25 cellular contexts compared by ENCODE assay signal in genomic region chr5:151344088-151344487, GRCh38. TPM values are rescaled to one million over a fixed set of nuclear protein-coding genes. Genes with fewer than 3 reads are reported as not detected.
DNase-seq lines count a peak whose midpoint lies in the region; ATAC-seq, FAIRE-seq and TF ChIP-seq lines count a peak whose summit lies in the region.
"Had no signal": no experiment of that assay in that cellular context is flagged by ENCODE, and none has a peak within 500 bp of the region (broad histone marks: within the 10 kb centered on the region; RNA-seq: fewer than 3 reads in every experiment).

No MANE protein-coding gene starts in this region.

- H4K8ac ChIP-seq in neuronal stem cell (ENCODE audit: low read depth, low read length), result no peak overlapping the region

- H3K4me1 ChIP-seq in neuronal stem cell (ENCODE audit: control insufficient read depth in 2 of 2, insufficient read depth in 1 of 2, low read depth in 1 of 2, low read length in 2 of 2) (peaks cover 0 to 15% of the 10 kb centered on the region in 2 donors), psoas muscle (peaks cover 24% of the 10 kb centered on the region), SJCRH30 (no peaks in the 10 kb centered on the region)
- H3K4me1 ChIP-seq: A549, HAP-1 had no signal

- no peak overlapping the region for H2BK5ac ChIP-seq in neuronal stem cell (ENCODE audit: low read length)

- intact Hi-C loops in psoas muscle (cut with DNase I), result loop anchor here in 1 of 2 donors (10.0 kb wide), 1 partner anchor 91 kb away; no protein-coding TSS in a partner anchor

- H4K91ac ChIP-seq in neuronal stem cell (ENCODE audit: low read depth, low read length, poor library complexity), result no peak overlapping the region

- H2BK12ac ChIP-seq in neuronal stem cell (ENCODE audit: low read length), result peak overlapping the region; percentile 25

- TF ChIP-seq POLR2A in NB4 (IDR thresholded peaks at IDR 0.05; ENCODE audit: extremely low read depth, insufficient read length), result no peak

- H3K9me3 ChIP-seq in neuronal stem cell (replicated peaks in 1 of 2; ENCODE audit: control insufficient read depth in 2 of 2, insufficient read depth in 1 of 2, low read depth in 1 of 2, low read length in 2 of 2) (no peaks in the 10 kb centered on the region), psoas muscle (no peaks in the 10 kb centered on the region), SJCRH30 (replicated peaks) (no peaks in the 10 kb centered on the region)
- H3K9me3 ChIP-seq: A549, HAP-1 had no signal

- H3K23ac ChIP-seq in neuronal stem cell (ENCODE audit: low read depth, low read length, poor library complexity), result no peak overlapping the region

- H3K4ac ChIP-seq in neuronal stem cell (ENCODE audit: low read length), result no peak overlapping the region

- no peaks in the 10 kb centered on the region for H3K36me3 ChIP-seq in bronchial epithelial cell (ENCODE audit: control insufficient read depth, insufficient read depth, low read length)
- H3K36me3 ChIP-seq in neuronal stem cell (replicated peaks in 1 of 2; ENCODE audit: control insufficient read depth in 2 of 2, insufficient read depth in 2 of 2, low read length in 2 of 2), result no peaks in the 10 kb centered on the region
- peaks cover 0 to 45% of the 10 kb centered on the region in 2 donors for H3K36me3 ChIP-seq in psoas muscle (ENCODE audit: insufficient read depth in 1 of 2, low read depth in 1 of 2)
- H3K36me3 ChIP-seq in SJCRH30, result no peaks in the 10 kb centered on the region
- H3K36me3 ChIP-seq: HAP-1 had no signal

- peak overlapping the region; percentile 46 for H2BK15ac ChIP-seq in neuronal stem cell (ENCODE audit: low read length)

- peaks cover 16% of the 10 kb centered on the region for H3K27me3 ChIP-seq in bronchial epithelial cell (ENCODE audit: control insufficient read depth, insufficient read depth, low read length)
- H3K27me3 ChIP-seq in neuronal stem cell (ENCODE audit: control insufficient read depth in 3 of 3, insufficient read depth in 3 of 3, low read depth in 1 of 3, low read length in 3 of 3), result peaks cover 0 to 47% (median 0%) of the 10 kb centered on the region in 3 experiments
- no peaks in the 10 kb centered on the region for H3K27me3 ChIP-seq in psoas muscle (ENCODE audit: insufficient read depth in 3 of 3, low read length in 2 of 3)
- peaks cover 6% of the 10 kb centered on the region for H3K27me3 ChIP-seq in SJCRH30

- peak; percentile 6 for DNase-seq in NB4 (ENCODE audit: low read depth)
- DNase-seq in bronchial epithelial cell (ENCODE audit: low read depth), result no peak
- DNase-seq in neuronal stem cell (ENCODE audit: low spot score), result no peak
- DNase-seq in psoas muscle, result no peak
- DNase-seq in SJCRH30, result no peak
- DNase-seq in activated CD4-positive, CD25-positive, alpha-beta regulatory T cell (lab: John Stamatoyannopoulos, UW), result no peak
- DNase-seq in NCI-H187 treated with DMSO at 0.1 percent for 48 hours (lab: John Stamatoyannopoulos, UW), result no peak
- DNase-seq in effector CD4-positive, alpha-beta T cell, result no peak
- DNase-seq: 8988T; ACHN; C1 segment of cervical spinal cord; Calu3; CD4-positive, alpha-beta memory T cell; COR-L47; DMS53; DMS79 treated with DMSO at 0.1 percent for 48 hours; GOT3; HFFc6 had no signal

- no peak overlapping the region for H3K4me3 ChIP-seq in NB4 (ENCODE audit: low read depth, low read length)
- H3K4me3 ChIP-seq in bronchial epithelial cell (ENCODE audit: low read depth, low read length), result no peak overlapping the region
- H3K4me3 ChIP-seq in neuronal stem cell (ENCODE audit: low read length in 2 of 2), result no peak overlapping the region
- H3K4me3 ChIP-seq in psoas muscle, result peak overlapping the region; percentile 69
- H3K4me3 ChIP-seq in SJCRH30, result no peak overlapping the region
- H3K4me3 ChIP-seq: A549, HAP-1 had no signal

- H2BK120ac ChIP-seq in neuronal stem cell (ENCODE audit: low read depth, low read length), result no peak overlapping the region

- ATAC-seq in psoas muscle, result no peak
- ATAC-seq: A549 had no signal

- H3K27ac ChIP-seq in neuronal stem cell (replicated peaks; ENCODE audit: low read length) (no peak overlapping the region), psoas muscle (peak overlapping the region; percentile 91), SJCRH30 (no peak overlapping the region)
- H3K27ac ChIP-seq: A549 had no signal

- H2AK5ac ChIP-seq in neuronal stem cell (ENCODE audit: low read depth, low read length), result peak overlapping the region; percentile 13

- peak overlapping the region; percentile 44 for H3K18ac ChIP-seq in neuronal stem cell (ENCODE audit: low read length)

- WGBS in neuronal stem cell (ENCODE audit: extremely low coverage in 2 of 2, insufficient read length in 2 of 2, insufficient replicate concordance in 1 of 2), 2 donors, result no CpG with 5 or more reads among the region's 7 CpGs
- 87 to 91% (median 89%) methylated on average over 7 of the region's 7 CpGs for WGBS in psoas muscle, 3 donors

- no peak overlapping the region for H3K4me2 ChIP-seq in neuronal stem cell (ENCODE audit: insufficient read depth, low read length, poor library complexity, severe bottlenecking)
- H3K4me2 ChIP-seq: A549 had no signal

- peak; percentile 36 for FAIRE-seq in bronchial epithelial cell (lab: Jason Lieb, UNC)
- FAIRE-seq: A549, GM12892, H54 had no signal

- H3K14ac ChIP-seq in neuronal stem cell (ENCODE audit: low read length), result peak overlapping the region; percentile 60

- no peaks in the 10 kb centered on the region for H3K79me1 ChIP-seq in neuronal stem cell (ENCODE audit: low read depth, low read length)

- TF ChIP-seq CTCF in NB4 (IDR thresholded peaks at IDR 0.05; ENCODE audit: low read depth, low read length) (no peak), bronchial epithelial cell (IDR thresholded peaks at IDR 0.05; ENCODE audit: insufficient read depth, low read length, severe bottlenecking) (no peak), psoas muscle (IDR thresholded peaks at IDR 0.05) (no peak)

- H2AFZ ChIP-seq in neuronal stem cell (ENCODE audit: low read length), result no peak overlapping the region

- no peak overlapping the region for H3K9ac ChIP-seq in neuronal stem cell (ENCODE audit: low read depth, low read length, poor library complexity)

RNA-seq across cellular contexts. Expression of gene SLC36A2, which starts 3.3 kb away (rescaled TPM):
- total RNA-seq in bronchial epithelial cell, result not detected in 2 replicates
- polyA plus RNA-seq in neuronal stem cell (2013, experiment 1 of 2), result not detected
- polyA plus RNA-seq in neuronal stem cell (2013, experiment 2 of 2), result not detected
- 10 to 100 TPM; 13.1 to 37.4 (median 21.2) TPM for total RNA-seq in psoas muscle
- 1 to 10 TPM; 2.7 to 8.6 (median 5.8) TPM for polyA plus RNA-seq in psoas muscle
- not detected in 2 replicates for total RNA-seq in SJCRH30 (2014; rRNA removed; shearing (Covaris generic))
- total RNA-seq: Calu3; CD4-positive, alpha-beta memory T cell; Daoy; G401; HFFc6 had no signal
- polyA plus RNA-seq: A549; BJ; CD4-positive, alpha-beta memory T cell had no signal

RNA-seq across cellular contexts. Expression of gene SLC36A3, which starts 40.5 kb away (rescaled TPM):
- not detected in 2 replicates for total RNA-seq in bronchial epithelial cell
- polyA plus RNA-seq in neuronal stem cell (2013, experiment 1 of 2), result not detected
- polyA plus RNA-seq in neuronal stem cell (2013, experiment 2 of 2), result not detected
- total RNA-seq in psoas muscle, result not detected
- polyA plus RNA-seq in psoas muscle, result not detected
- total RNA-seq in SJCRH30 (2014; rRNA removed; shearing (Covaris generic)), result not detected in 2 replicates
- total RNA-seq: Calu3; CD4-positive, alpha-beta memory T cell; Daoy; G401; HFFc6 had no signal
- polyA plus RNA-seq: A549; BJ; CD4-positive, alpha-beta memory T cell had no signal

Comparison
In these comparisons a context has a peak if more than half of its experiments do, and no peak if none do; other contexts are left out.
1. RNA of gene SLC36A2, which starts 3.3 kb away (total RNA-seq): 13.1 to 37.4 TPM in psoas muscle; not detected in bronchial epithelial cell and not detected in SJCRH30; every median in the first group is over 10 times any median in the second.